32 cellular contexts compared by ENCODE assay signal in the genomic region with DNA sequence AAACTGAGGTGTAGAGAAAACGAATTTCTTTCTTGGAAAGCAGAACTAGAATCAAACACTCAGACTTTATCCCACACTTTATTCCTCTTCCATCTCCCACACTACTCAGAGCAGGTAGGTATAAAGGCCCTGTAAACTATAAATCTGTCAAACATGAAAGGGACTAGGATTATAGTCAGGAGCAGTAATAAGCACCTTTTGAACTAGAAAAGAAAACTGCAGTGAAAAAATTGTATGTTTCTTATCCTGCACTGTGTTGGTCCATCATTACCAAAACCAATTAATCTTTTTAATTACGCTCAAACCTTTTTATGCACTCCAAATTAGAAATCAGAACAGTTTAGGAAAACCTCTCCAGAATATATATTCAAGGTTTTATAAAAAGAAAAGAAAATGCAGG. TPM values are rescaled to one million over a fixed set of nuclear protein-coding genes. Genes with fewer than 3 reads are reported as not detected.
"Had no signal": no experiment of that assay in that cellular context is flagged by ENCODE, and none has a peak within 500 bp of the region (broad histone marks: within the 10 kb centered on the region; RNA-seq: fewer than 3 reads in every experiment).

No MANE protein-coding gene starts in this region.

- H3K36me3 ChIP-seq: adrenal gland, esophagus muscularis mucosa, gastrocnemius medialis, heart left ventricle, WERI-Rb-1 had no signal

- DNase-seq: activated B cell treated with CpG ODN at 0.5 μM for 24 hours; activated CD4-positive, alpha-beta T cell treated with anti-CD3 and anti-CD28 coated beads for 48 hours; activated CD4-positive, alpha-beta T cell treated with anti-CD3 and anti-CD28 coated beads, Interleukin-2, amount 50 U/mL, for 1 hour; activated CD4-positive, alpha-beta T cell treated with anti-CD3 and anti-CD28 coated beads, Interleukin-2, amount 50 U/mL, for 48 hours; activated CD8-positive, alpha-beta memory T cell treated with anti-CD3 and anti-CD28 coated beads for 24 hours; activated CD8-positive, alpha-beta T cell treated with anti-CD3 and anti-CD28 coated beads for 36 hours; activated effector memory CD4-positive, alpha-beta T cell treated with anti-CD3 and anti-CD28 coated beads, Interleukin-2, amount 50 U/mL, for 16 hours; activated naive CD4-positive, alpha-beta T cell treated with anti-CD3 and anti-CD28 coated beads for 36 hours; activated naive CD8-positive, alpha-beta T cell treated with anti-CD3 and anti-CD28 coated beads for 36 hours; activated naive CD8-positive, alpha-beta T cell treated with anti-CD3 and anti-CD28 coated beads, Interleukin-2, amount 50 U/mL, for 24 hours; activated T-cell treated with anti-CD3 and anti-CD28 coated beads, Interleukin-2, amount 50 U/mL, for 4 hours; adrenal gland; amygdala; aorta; body of pancreas; caudate nucleus; cortex of kidney; dermis blood vessel endothelial cell; effector CD4-positive, alpha-beta T cell; effector memory CD8-positive, alpha-beta T cell; erythroblast; foreskin keratinocyte; gastrocnemius medialis; glutamatergic neuron; heart left ventricle; T1000; WERI-Rb-1 had no signal

- H3K9me3 ChIP-seq: adrenal gland, body of pancreas, esophagus muscularis mucosa, gastrocnemius medialis, heart left ventricle had no signal

- H3K27ac ChIP-seq: adrenal gland, body of pancreas, esophagus muscularis mucosa, foreskin keratinocyte, gastrocnemius medialis, heart left ventricle, WERI-Rb-1 had no signal

- FAIRE-seq: colon had no signal

- H3K4me1 ChIP-seq: adrenal gland, gastrocnemius medialis had no signal

- ATAC-seq: activated CD4-positive, CD25-positive, alpha-beta regulatory T cell treated with anti-CD3 and anti-CD28 coated beads, Interleukin-2, amount 50 U/mL, for 24 hours; activated CD8-positive, alpha-beta T cell treated with anti-CD3 and anti-CD28 coated beads for 36 hours; activated naive CD8-positive, alpha-beta T cell treated with anti-CD3 and anti-CD28 coated beads, Interleukin-2, amount 50 U/mL, for 24 hours; activated T-cell treated with anti-CD3 and anti-CD28 coated beads, Interleukin-2, amount 50 U/mL, for 4 hours; body of pancreas; effector memory CD8-positive, alpha-beta T cell; foreskin keratinocyte; gastrocnemius medialis; heart left ventricle had no signal

- H3K27me3 ChIP-seq: adrenal gland, body of pancreas, esophagus muscularis mucosa, foreskin keratinocyte, gastrocnemius medialis, heart left ventricle had no signal

- H3K4me3 ChIP-seq: adrenal gland, body of pancreas, esophagus muscularis mucosa, gastrocnemius medialis, heart left ventricle had no signal

RNA-seq across cellular contexts. Expression of gene LPAR3, which starts 47.6 kb away (rescaled TPM):
- total RNA-seq: activated T-helper 2 cell treated with anti-CD3 and anti-CD28 coated beads, Interferon-gamma antibody, Interleukin-2, Interleukin-4, amounts not matched to agents 10 μg/mL and 5 μg/mL and 100 μg/mL, durations not matched to agents 14 hours and 24 hours and 36 hours; chondrocyte; gastrocnemius medialis had no signal
